In the genomic region with DNA sequence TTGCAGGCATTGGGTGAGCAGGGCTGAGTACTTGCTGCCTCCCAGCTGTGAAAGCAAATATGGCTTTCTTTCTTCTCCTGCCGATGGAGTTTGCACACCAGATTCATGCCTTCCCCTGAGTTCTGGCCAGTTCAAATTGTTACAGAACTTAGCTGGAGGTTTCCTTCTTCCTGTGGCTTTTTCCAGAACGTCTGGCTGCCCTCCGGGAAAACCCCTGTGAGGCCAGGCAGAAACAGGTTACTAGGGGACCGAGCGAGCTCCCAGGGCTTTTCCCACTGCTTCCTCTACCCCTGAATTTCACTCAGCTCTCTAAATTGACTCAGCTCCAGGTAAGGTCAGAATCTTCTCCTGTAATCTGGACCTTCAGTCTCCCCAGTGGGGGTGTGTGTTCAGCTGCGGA, we compare ENCODE assay signal across 23 cellular contexts.
"Had no signal": no experiment of that assay in that cellular context is flagged by ENCODE, and none has a peak within 500 bp of the region (broad histone marks: within the 10 kb centered on the region; RNA-seq: fewer than 3 reads in every experiment).

No MANE protein-coding gene starts in this region.

- H3K4me3 ChIP-seq: hepatocyte, lung, ovary, right atrium auricular region, sigmoid colon, skin epidermis, testis, tibial nerve, upper lobe of right lung, vagina had no signal

- H3K27me3 ChIP-seq: foreskin keratinocyte, hepatocyte, ovary, right atrium auricular region, sigmoid colon, testis, tibial nerve, upper lobe of right lung, vagina had no signal

- DNase-seq: cortex of kidney; effector memory CD8-positive, alpha-beta T cell; erythroblast; head of caudate nucleus; left colon; left ventricle myocardium superior; naive thymus-derived CD4-positive, alpha-beta T cell; nucleus accumbens; ovary; sigmoid colon; stimulated activated CD4-positive, alpha-beta T cell treated with anti-CD3 and anti-CD28 coated beads, Interleukin-2, amount 100 ng/mL, for 24 hours; stimulated activated CD4-positive, alpha-beta T cell treated with anti-CD3 and anti-CD28 coated beads, Interleukin-4, amount 100 ng/mL, for 4 hours; stimulated activated naive B cell treated with anti-CD40 and anti-IgM and Interleukin-4, amounts not matched to agents 10 μg/mL and 1 μg/mL and 100 μg/mL, for 72 hours; stimulated activated naive CD8-positive, alpha-beta T cell treated with anti-CD3 and anti-CD28 coated beads, Interleukin-15, amount 100 ng/mL, for 72 hours; testis; upper lobe of right lung had no signal

- H3K4me3 Mint-ChIP-seq: effector memory CD8-positive, alpha-beta T cell; naive thymus-derived CD4-positive, alpha-beta T cell; stimulated activated naive B cell treated with anti-CD40 and anti-IgM and Interleukin-4, amounts not matched to agents 10 μg/mL and 1 μg/mL and 100 μg/mL, for 72 hours; stimulated activated naive CD8-positive, alpha-beta T cell treated with anti-CD3 and anti-CD28 coated beads, Interleukin-15, amount 100 ng/mL, for 72 hours had no signal

- H3K4me1 Mint-ChIP-seq: naive thymus-derived CD4-positive, alpha-beta T cell; stimulated activated naive B cell treated with anti-CD40 and anti-IgM and Interleukin-4, amounts not matched to agents 10 μg/mL and 1 μg/mL and 100 μg/mL, for 72 hours; stimulated activated naive CD8-positive, alpha-beta T cell treated with anti-CD3 and anti-CD28 coated beads, Interleukin-15, amount 100 ng/mL, for 72 hours had no signal

- H3K27ac ChIP-seq: foreskin keratinocyte, hepatocyte, ovary, right atrium auricular region, sigmoid colon, skin epidermis, testis, tibial nerve, upper lobe of right lung, vagina had no signal

- ATAC-seq: effector memory CD8-positive, alpha-beta T cell; foreskin keratinocyte; left colon; left ventricle myocardium superior; naive thymus-derived CD4-positive, alpha-beta T cell; stimulated activated naive B cell treated with anti-CD40 and anti-IgM and Interleukin-4, amounts not matched to agents 10 μg/mL and 1 μg/mL and 100 μg/mL, for 72 hours; stimulated activated naive CD8-positive, alpha-beta T cell treated with anti-CD3 and anti-CD28 coated beads, Interleukin-15, amount 100 ng/mL, for 72 hours; upper lobe of right lung had no signal

- H2AFZ ChIP-seq: hepatocyte had no signal

- H3K36me3 Mint-ChIP-seq: naive thymus-derived CD4-positive, alpha-beta T cell; stimulated activated naive B cell treated with anti-CD40 and anti-IgM and Interleukin-4, amounts not matched to agents 10 μg/mL and 1 μg/mL and 100 μg/mL, for 72 hours had no signal

- H3K36me3 ChIP-seq: ovary, right atrium auricular region, sigmoid colon, tibial nerve, upper lobe of right lung, vagina had no signal

- H3K9me3 Mint-ChIP-seq: stimulated activated naive B cell treated with anti-CD40 and anti-IgM and Interleukin-4, amounts not matched to agents 10 μg/mL and 1 μg/mL and 100 μg/mL, for 72 hours; stimulated activated naive CD8-positive, alpha-beta T cell treated with anti-CD3 and anti-CD28 coated beads, Interleukin-15, amount 100 ng/mL, for 72 hours had no signal

- H3K4me1 ChIP-seq: foreskin keratinocyte, right atrium auricular region, sigmoid colon, testis, upper lobe of right lung, vagina had no signal

- H3K27ac Mint-ChIP-seq: effector memory CD8-positive, alpha-beta T cell; naive thymus-derived CD4-positive, alpha-beta T cell; stimulated activated naive B cell treated with anti-CD40 and anti-IgM and Interleukin-4, amounts not matched to agents 10 μg/mL and 1 μg/mL and 100 μg/mL, for 72 hours; stimulated activated naive CD8-positive, alpha-beta T cell treated with anti-CD3 and anti-CD28 coated beads, Interleukin-15, amount 100 ng/mL, for 72 hours had no signal

- H3K4me2 ChIP-seq: hepatocyte had no signal

- H3K27me3 Mint-ChIP-seq: effector memory CD8-positive, alpha-beta T cell; stimulated activated naive B cell treated with anti-CD40 and anti-IgM and Interleukin-4, amounts not matched to agents 10 μg/mL and 1 μg/mL and 100 μg/mL, for 72 hours; stimulated activated naive CD8-positive, alpha-beta T cell treated with anti-CD3 and anti-CD28 coated beads, Interleukin-15, amount 100 ng/mL, for 72 hours had no signal

- H3K9me3 ChIP-seq: ovary, right atrium auricular region, sigmoid colon, testis, tibial nerve, upper lobe of right lung, vagina had no signal

- H3K79me2 ChIP-seq: hepatocyte had no signal
